In genomic region chr13:45662903-45663302, GRCh38 we compare ENCODE assay signal across 2 cellular contexts.
TF ChIP-seq lines count a peak whose summit lies in the region.

No MANE protein-coding gene starts in this region.

TF ChIP-seq in HEK293, 187 proteins besides CTCF, POLR2A, EP300 and RAD21:
- 0 out of 2 replicates have a peak, but pooled peaks have one; percentile 74 for TF ChIP-seq ZNF280D (tag by site-specific recombination; IDR thresholded peaks at IDR 0.05)
- TF ChIP-seq ZNF146 (tag by site-specific recombination; IDR thresholded peaks at IDR 0.05), result peak; percentile 87

TF ChIP-seq in K562, 482 proteins besides CTCF, POLR2A, EP300 and RAD21:
- peak; percentile 8 for TF ChIP-seq ZNF146 (CRISPR knock-in tag; IDR thresholded peaks at IDR 0.05; ENCODE audit: unreplicated experiment)
